20 cellular contexts compared by ENCODE assay signal in genomic region chr11:101912823-101913284, GRCh38. TPM values are rescaled to one million over a fixed set of nuclear protein-coding genes. Genes with fewer than 3 reads are reported as not detected.
DNase-seq lines count a peak whose midpoint lies in the region; ATAC-seq and TF ChIP-seq lines count a peak whose summit lies in the region.
"Had no signal": no experiment of that assay in that cellular context is flagged by ENCODE, and none has a peak within 500 bp of the region (broad histone marks: within the 10 kb centered on the region; RNA-seq: fewer than 3 reads in every experiment).

No MANE protein-coding gene starts in this region.

- intact Hi-C loops in IMR-90 (cut with micrococcal nuclease): no loop called here

- ATAC-seq in IMR-90 (ENCODE audit: low read depth) (0 out of 2 replicates have a peak, but pooled peaks have one; percentile 1), T-helper 17 cell (no peak)
- ATAC-seq: activated T-helper 17 cell treated with anti-CD3 and anti-CD28 coated beads, Interleukin-2, amount 50 U/mL, for 72 hours; left lung; natural killer cell; stimulated activated naive CD8-positive, alpha-beta T cell treated with anti-CD3 and anti-CD28 coated beads, Interleukin-15, Interleukin-2, amounts not matched to agents 100 U/mL and 50 U/mL, for 24 hours had no signal

- no peak for TF ChIP-seq POLR2A in IMR-90 (IDR thresholded peaks at IDR 0.05; ENCODE audit: low read depth, low read length)

- peak; percentile 67 for DNase-seq in IMR-90
- peak; percentile 57 for DNase-seq in brain pericyte (ENCODE audit: low read depth, low spot score)
- DNase-seq in hepatocyte (ENCODE audit: low spot score): peak; percentile 8
- no peak for DNase-seq in DMS114 treated with DMSO at 0.1 percent for 48 hours (lab: John Stamatoyannopoulos, UW; ENCODE audit: unreplicated experiment)
- no peak for DNase-seq in activated naive CD4-positive, alpha-beta T cell treated with anti-CD3 and anti-CD28 coated beads, Interleukin-2, amount 10 ng/mL, durations not matched to agents 7 days and 5 days
- no peak for DNase-seq in activated CD8-positive, alpha-beta memory T cell treated with anti-CD3 and anti-CD28 coated beads, Interleukin-2, amount 50 U/mL, for 4 hours
- DNase-seq in T-helper 17 cell: no peak
- DNase-seq: amygdala; CD8-positive, alpha-beta memory T cell; H7; head of caudate nucleus; left lung; natural killer cell; NCI-H1930; NCI-H748 treated with DMSO at 0.1 percent for 48 hours; SIG-M5; stimulated activated naive CD8-positive, alpha-beta T cell treated with anti-CD3 and anti-CD28 coated beads, Interleukin-15, Interleukin-2, amounts not matched to agents 100 U/mL and 50 U/mL, for 24 hours; T1000 had no signal

- WGBS in IMR-90 (ENCODE audit: extremely low coverage in 2 of 2, insufficient read length in 1 of 2), 2 experiments: no CpG with 5 or more reads among the region's 3 CpGs
- 14% methylated on average over 3 of the region's 3 CpGs for whole genome bisulfite sequencing in hepatocyte (ENCODE audit: low lambda C conversion rate, missing lambda C conversion rate)

- H3K9me3 ChIP-seq in IMR-90 (ENCODE audit: control insufficient read depth, insufficient read depth, low read length) (no peaks in the 10 kb centered on the region), hepatocyte (ENCODE audit: low read depth) (no peaks in the 10 kb centered on the region), subcutaneous abdominal adipose tissue (ENCODE audit: control insufficient read depth in 5 of 5, low read length in 5 of 5) (no peaks in the 10 kb centered on the region), T-helper 17 cell (ENCODE audit: control insufficient read depth, low read length, poor library complexity, severe bottlenecking) (no peaks in the 10 kb centered on the region)
- H3K9me3 ChIP-seq: left lung had no signal

- peaks cover 0 to 5% of the 10 kb centered on the region in 2 experiments; a peak in 1 of 4 replicates for H3K79me1 ChIP-seq in IMR-90 (ENCODE audit: low read depth in 1 of 2, low read length in 2 of 2)

- H3K27me3 Mint-ChIP-seq in activated naive CD4-positive, alpha-beta T cell treated with anti-CD3 and anti-CD28 coated beads, Interleukin-2, amount 10 ng/mL, durations not matched to agents 7 days and 5 days: peaks cover 9% of the 10 kb centered on the region
- peaks cover 10% of the 10 kb centered on the region for H3K27me3 Mint-ChIP-seq in T-helper 17 cell

- H3K4me3 Mint-ChIP-seq in activated naive CD4-positive, alpha-beta T cell treated with anti-CD3 and anti-CD28 coated beads, Interleukin-2, amount 10 ng/mL, durations not matched to agents 7 days and 5 days: no peak overlapping the region
- no peak overlapping the region for H3K4me3 Mint-ChIP-seq in T-helper 17 cell
- H3K4me3 Mint-ChIP-seq: natural killer cell had no signal

- H3K9me3 Mint-ChIP-seq in activated naive CD4-positive, alpha-beta T cell treated with anti-CD3 and anti-CD28 coated beads, Interleukin-2, amount 10 ng/mL, durations not matched to agents 7 days and 5 days: no peaks in the 10 kb centered on the region
- H3K9me3 Mint-ChIP-seq: activated T-helper 17 cell treated with anti-CD3 and anti-CD28 coated beads, Interleukin-2, amount 50 U/mL, for 72 hours; CD8-positive, alpha-beta memory T cell; natural killer cell had no signal

- in situ Hi-C loops in IMR-90 (cut with MboI; ENCODE audit: low sequenced_read_pairs): no loop called here

- H2BK15ac ChIP-seq in IMR-90 (ENCODE audit: low read depth, low read length): no peak overlapping the region; the same call in 2 of the 3 replicates

- no peak overlapping the region; the same call in 1 of the 2 replicates for H3K18ac ChIP-seq in IMR-90 (ENCODE audit: low read depth, low read length)

- H3K36me3 Mint-ChIP-seq in activated naive CD4-positive, alpha-beta T cell treated with anti-CD3 and anti-CD28 coated beads, Interleukin-2, amount 10 ng/mL, durations not matched to agents 7 days and 5 days: no peaks in the 10 kb centered on the region
- peaks cover 5% of the 10 kb centered on the region for H3K36me3 Mint-ChIP-seq in T-helper 17 cell (ENCODE audit: low read depth)
- H3K36me3 Mint-ChIP-seq: natural killer cell had no signal

- BruUV-seq in IMR-90 (replicated peaks; lab: Mats Ljungman, UMichigan): no TSS peak

- no peak overlapping the region for H3K14ac ChIP-seq in IMR-90 (replicated peaks; ENCODE audit: low read depth, low read length)

- H2BK20ac ChIP-seq in IMR-90 (ENCODE audit: low read depth, low read length): no peak overlapping the region

- no peak overlapping the region; a peak in 1 of 4 replicates for H4K8ac ChIP-seq in IMR-90 (ENCODE audit: low read depth in 2 of 2, low read length in 2 of 2)

- H3K4me1 Mint-ChIP-seq in activated naive CD4-positive, alpha-beta T cell treated with anti-CD3 and anti-CD28 coated beads, Interleukin-2, amount 10 ng/mL, durations not matched to agents 7 days and 5 days: peaks cover 23% of the 10 kb centered on the region
- H3K4me1 Mint-ChIP-seq in T-helper 17 cell: peaks cover 19% of the 10 kb centered on the region

- no peak overlapping the region for H2BK120ac ChIP-seq in IMR-90 (ENCODE audit: low read depth, low read length)

- H3K4me1 ChIP-seq in IMR-90 (ENCODE audit: control insufficient read depth, insufficient read depth, low read length) (peaks cover 8% of the 10 kb centered on the region), hepatocyte (ENCODE audit: insufficient read depth) (peaks cover 6% of the 10 kb centered on the region), subcutaneous abdominal adipose tissue (ENCODE audit: control insufficient read depth in 5 of 5, insufficient read depth in 5 of 5, low read length in 5 of 5) (peaks cover 0 to 37% (median 32%) of the 10 kb centered on the region in 5 donors)

- no peaks in the 10 kb centered on the region for H4K20me1 ChIP-seq in IMR-90 (ENCODE audit: insufficient read depth, low read length)
- H4K20me1 ChIP-seq in hepatocyte (ENCODE audit: insufficient read depth, poor library complexity, severe bottlenecking): no peaks in the 10 kb centered on the region

- TF ChIP-seq CTCF in IMR-90 (conservative IDR thresholded peaks at IDR 0.05; ENCODE audit: low read depth, low read length) (no peak), hepatocyte (IDR thresholded peaks at IDR 0.05; ENCODE audit: poor library complexity) (peak; percentile 23)

- no peaks in the 10 kb centered on the region for H3K79me2 ChIP-seq in hepatocyte

- no peak overlapping the region for H3K56ac ChIP-seq in IMR-90 (ENCODE audit: extremely low read depth, insufficient read depth, low read length)

- no peak overlapping the region for H3K27ac ChIP-seq in IMR-90 (ENCODE audit: insufficient read depth, low read length)
- peak overlapping the region; percentile 0 for H3K27ac ChIP-seq in hepatocyte
- peak overlapping the region; percentile 91 for H3K27ac ChIP-seq in subcutaneous abdominal adipose tissue (ENCODE audit: low read depth, low read length)
- H3K27ac ChIP-seq: left lung had no signal

- H4K5ac ChIP-seq in IMR-90 (ENCODE audit: low read depth, low read length): no peak overlapping the region

- H2BK5ac ChIP-seq in IMR-90 (ENCODE audit: low read depth, low read length, poor library complexity, severe bottlenecking): no peak overlapping the region

- no peak overlapping the region for H3K27ac Mint-ChIP-seq in activated naive CD4-positive, alpha-beta T cell treated with anti-CD3 and anti-CD28 coated beads, Interleukin-2, amount 10 ng/mL, durations not matched to agents 7 days and 5 days
- H3K27ac Mint-ChIP-seq in T-helper 17 cell: no peak overlapping the region
- H3K27ac Mint-ChIP-seq: activated T-helper 17 cell treated with anti-CD3 and anti-CD28 coated beads, Interleukin-2, amount 50 U/mL, for 72 hours; CD8-positive, alpha-beta memory T cell; natural killer cell had no signal

- H3K36me3 ChIP-seq in IMR-90 (ENCODE audit: control insufficient read depth, insufficient read depth, low read length): no peaks in the 10 kb centered on the region
- no peaks in the 10 kb centered on the region for H3K36me3 ChIP-seq in hepatocyte (replicated peaks; ENCODE audit: insufficient read depth, low read depth)
- H3K36me3 ChIP-seq in subcutaneous abdominal adipose tissue (ENCODE audit: control insufficient read depth in 5 of 5, insufficient read depth in 5 of 5, low read length in 5 of 5): no peaks in the 10 kb centered on the region
- H3K36me3 ChIP-seq: left lung had no signal

- H3K9ac ChIP-seq in IMR-90 (ENCODE audit: low read depth, low read length) (no peak overlapping the region), subcutaneous abdominal adipose tissue (ENCODE audit: low read length in 5 of 5) (no peak overlapping the region)

- H4K91ac ChIP-seq in IMR-90 (ENCODE audit: insufficient read depth, low read depth, low read length): no peak overlapping the region

- POLR2A ChIA-PET in IMR-90 (lab: Charles Lee; ENCODE audit: unreplicated experiment): no interaction called here

- H3K9me1 ChIP-seq in IMR-90 (ENCODE audit: insufficient read depth, low read length): no peaks in the 10 kb centered on the region; the same call in 1 of the 2 replicates

- H3K4me3 ChIP-seq in IMR-90 (ENCODE audit: insufficient read depth, low read depth, low read length) (no peak overlapping the region), hepatocyte (no peak overlapping the region), subcutaneous abdominal adipose tissue (ENCODE audit: low read depth in 1 of 5, low read length in 5 of 5) (no peak overlapping the region)
- H3K4me3 ChIP-seq: left lung had no signal

- H2AK9ac ChIP-seq in IMR-90 (replicated peaks; ENCODE audit: low read depth, low read length, poor library complexity): no peak overlapping the region

- no peak overlapping the region for H2AK5ac ChIP-seq in IMR-90 (ENCODE audit: low read depth, low read length)

- no peak overlapping the region for H3K23ac ChIP-seq in IMR-90 (ENCODE audit: low read depth, low read length)

- no peak overlapping the region for H2AFZ ChIP-seq in IMR-90 (replicated peaks; ENCODE audit: low read length, poor library complexity)
- H2AFZ ChIP-seq in hepatocyte: no peak overlapping the region

- peak overlapping the region; percentile 43; the same call in 1 of the 2 replicates for H3K4me2 ChIP-seq in IMR-90 (ENCODE audit: low read depth, low read length)
- H3K4me2 ChIP-seq in hepatocyte: no peak overlapping the region

- TF ChIP-seq RAD21 in IMR-90 (IDR thresholded peaks at IDR 0.05; ENCODE audit: low read length): no peak

- no peaks in the 10 kb centered on the region for H3K9me2 ChIP-seq in hepatocyte (replicated peaks; ENCODE audit: insufficient read depth)

- H3K27me3 ChIP-seq in IMR-90 (ENCODE audit: control insufficient read depth, insufficient read depth, low read length) (no peaks in the 10 kb centered on the region), hepatocyte (no peaks in the 10 kb centered on the region), subcutaneous abdominal adipose tissue (ENCODE audit: control insufficient read depth in 5 of 5, insufficient read depth in 4 of 5, low read length in 5 of 5) (no peaks in the 10 kb centered on the region)
- H3K27me3 ChIP-seq: left lung had no signal

- CTCF ChIA-PET in IMR-90 (lab: Yijun Ruan, JAX): interaction anchor here (0.7 to 1.6 kb wide), 2 partner anchors 33 to 51 kb away, joined by 3 to 5 read pairs; no protein-coding TSS in a partner anchor
- CTCF ChIA-PET in activated naive CD4-positive, alpha-beta T cell treated with anti-CD3 and anti-CD28 coated beads, Interleukin-2, amount 10 ng/mL, durations not matched to agents 7 days and 5 days (lab: Charles Lee): interaction anchor here (1.5 kb wide), 1 partner anchor 95 kb away, joined by 5 read pairs; no protein-coding TSS in a partner anchor

- dilution Hi-C loops in IMR-90 (cut with HindIII; ENCODE audit: low sequenced_read_pairs, unreplicated experiment): no loop called here

- no peak overlapping the region for H3K4ac ChIP-seq in IMR-90 (ENCODE audit: low read depth, low read length)

RNA-seq across cellular contexts. Expression of gene CEP126, which starts 2.0 kb away (rescaled TPM):
- total RNA-seq in IMR-90 (2012; rRNA removed) (0.72 and 1.1 TPM in 2 replicates), hepatocyte (1.6 and 2.2 TPM in 2 replicates), T-helper 17 cell (1 to 10 TPM in 1 of 2 donors, under 1 TPM in 1; 0.94 to 2.6 TPM)
- polyA plus RNA-seq in IMR-90 (2012; rRNA removed) (0.83 and 1.4 TPM in 2 replicates), hepatocyte (1.4 and 1.8 TPM in 2 replicates)
- 0.14 and 0.16 TPM in 2 replicates for polyA plus RNA-seq in IMR-90 (2012; cell fraction: cytosol; rRNA removed)
- 0.49 and 5.4 TPM in 2 replicates for polyA plus RNA-seq in IMR-90 (2012; cell fraction: nucleus; rRNA removed; ENCODE audit: low replicate concordance)

RNA-seq across cellular contexts. Expression of gene ANGPTL5, which starts 3.5 kb away (rescaled TPM):
- not detected in 2 replicates for total RNA-seq in IMR-90 (2012; rRNA removed)
- not detected in 2 replicates for polyA plus RNA-seq in IMR-90 (2012; rRNA removed)
- not detected in 2 replicates for polyA plus RNA-seq in IMR-90 (2012; cell fraction: cytosol; rRNA removed)
- not detected in 2 replicates for polyA plus RNA-seq in IMR-90 (2012; cell fraction: nucleus; rRNA removed; ENCODE audit: low replicate concordance)
- not detected in 2 replicates for total RNA-seq in hepatocyte
- polyA plus RNA-seq in hepatocyte: 0.06 and 0.12 TPM in 2 replicates
- not detected for total RNA-seq in T-helper 17 cell
- total RNA-seq: activated T-helper 17 cell treated with anti-CD3 and anti-CD28 coated beads, Interleukin-2, amount 50 U/mL, for 72 hours; CD8-positive, alpha-beta memory T cell; H7; natural killer cell had no signal
- polyA plus RNA-seq: CD8-positive, alpha-beta memory T cell had no signal

Comparison
In these comparisons a context has a peak if more than half of its experiments do, and no peak if none do; other contexts are left out.
1. DNase-seq: peak in IMR-90 (single experiment), brain pericyte (single experiment) and hepatocyte (single experiment); none in DMS114 treated with DMSO at 0.1 percent for 48 hours (single experiment), activated naive CD4-positive, alpha-beta T cell treated with anti-CD3 and anti-CD28 coated beads, Interleukin-2, amount 10 ng/mL, durations not matched to agents 7 days and 5 days (single experiment), activated CD8-positive, alpha-beta memory T cell treated with anti-CD3 and anti-CD28 coated beads, Interleukin-2, amount 50 U/mL, for 4 hours (single experiment) and T-helper 17 cell (0 of 3).